27 cellular contexts compared by ENCODE assay signal in the genomic region with DNA sequence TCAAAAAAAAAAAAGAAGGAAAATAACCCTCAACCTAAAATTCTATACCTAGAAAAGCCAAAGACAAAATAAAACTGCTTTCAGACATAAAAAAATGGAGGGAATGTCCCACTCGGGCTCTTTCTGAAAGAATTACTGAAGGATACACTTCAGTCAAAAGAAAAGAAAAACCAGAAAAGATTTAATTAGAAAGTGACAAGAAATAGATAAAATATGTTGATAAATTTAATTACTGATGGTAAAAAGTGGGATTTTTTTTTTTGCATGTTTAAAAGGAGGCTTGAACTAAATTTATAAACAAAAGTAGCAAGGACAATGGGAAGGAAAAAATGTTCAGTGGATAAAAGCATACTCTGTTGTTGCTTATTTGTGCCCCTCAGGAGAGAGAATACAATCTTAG.
"Had no signal": no experiment of that assay in that cellular context is flagged by ENCODE, and none has a peak within 500 bp of the region (broad histone marks: within the 10 kb centered on the region; RNA-seq: fewer than 3 reads in every experiment).

No MANE protein-coding gene starts in this region.

- H3K36me3 Mint-ChIP-seq: naive B cell, type B pancreatic cell had no signal

- ATAC-seq: heart left ventricle; pancreas; right cardiac atrium; sciatic nerve; stimulated activated naive B cell treated with anti-CD40 and anti-IgM and Interleukin-4, amounts not matched to agents 10 μg/mL and 1 μg/mL and 100 μg/mL, for 72 hours; stimulated activated naive CD8-positive, alpha-beta T cell treated with anti-CD3 and anti-CD28 coated beads, Interleukin-15, amount 100 ng/mL, for 72 hours had no signal

- H3K27me3 Mint-ChIP-seq: naive B cell; stimulated activated naive B cell treated with anti-CD40 and anti-IgM and Interleukin-4, amounts not matched to agents 10 μg/mL and 1 μg/mL and 100 μg/mL, for 72 hours; stimulated activated naive CD8-positive, alpha-beta T cell treated with anti-CD3 and anti-CD28 coated beads, Interleukin-15, amount 100 ng/mL, for 72 hours; type B pancreatic cell had no signal

- H3K4me3 ChIP-seq: heart left ventricle, left ventricle myocardium inferior, lung, pancreas, prostate gland, skin epidermis, tibial nerve had no signal

- H3K36me3 ChIP-seq: heart left ventricle, left ventricle myocardium inferior, pancreas, prostate gland, tibial nerve had no signal

- H3K4me3 Mint-ChIP-seq: mesothelial cell of epicardium; naive B cell; nephron; neural crest cell; stimulated activated naive B cell treated with anti-CD40 and anti-IgM and Interleukin-4, amounts not matched to agents 10 μg/mL and 1 μg/mL and 100 μg/mL, for 72 hours; stimulated activated naive CD8-positive, alpha-beta T cell treated with anti-CD3 and anti-CD28 coated beads, Interleukin-15, amount 100 ng/mL, for 72 hours; type B pancreatic cell had no signal

- H3K9me3 Mint-ChIP-seq: naive B cell; neural crest cell; stimulated activated naive B cell treated with anti-CD40 and anti-IgM and Interleukin-4, amounts not matched to agents 10 μg/mL and 1 μg/mL and 100 μg/mL, for 72 hours; type B pancreatic cell had no signal

- DNase-seq: heart left ventricle; hypothalamus; islet precursor cell; left ventricle myocardium inferior; mesendoderm; naive B cell; nucleus accumbens; posterior cingulate gyrus; retina; right cardiac atrium; stimulated activated CD4-positive, alpha-beta T cell treated with anti-CD3 and anti-CD28 coated beads, Interleukin-12 subunit alpha, Interleukin-12 subunit beta, amount 100 ng/mL, for 4 hours; stimulated activated CD4-positive, alpha-beta T cell treated with anti-CD3 and anti-CD28 coated beads, Interleukin-15, amount 100 ng/mL, for 24 hours; stimulated activated CD4-positive, alpha-beta T cell treated with anti-CD3 and anti-CD28 coated beads, Interleukin-2, amount 100 ng/mL, for 24 hours; stimulated activated CD4-positive, alpha-beta T cell treated with anti-CD3 and anti-CD28 coated beads, Interleukin-4, amount 100 ng/mL, for 1 hour; stimulated activated naive B cell treated with anti-CD40 and anti-IgM and Interleukin-4, amounts not matched to agents 10 μg/mL and 1 μg/mL and 100 μg/mL, for 72 hours; stimulated activated naive CD8-positive, alpha-beta T cell treated with anti-CD3 and anti-CD28 coated beads, Interleukin-15, amount 100 ng/mL, for 72 hours; substantia nigra had no signal

- H3K27ac Mint-ChIP-seq: mesothelial cell of epicardium; nephron; stimulated activated naive B cell treated with anti-CD40 and anti-IgM and Interleukin-4, amounts not matched to agents 10 μg/mL and 1 μg/mL and 100 μg/mL, for 72 hours; stimulated activated naive CD8-positive, alpha-beta T cell treated with anti-CD3 and anti-CD28 coated beads, Interleukin-15, amount 100 ng/mL, for 72 hours; type B pancreatic cell had no signal

- H3K4me1 Mint-ChIP-seq: naive B cell; nephron; neural crest cell; stimulated activated naive CD8-positive, alpha-beta T cell treated with anti-CD3 and anti-CD28 coated beads, Interleukin-15, amount 100 ng/mL, for 72 hours had no signal

- H3K27me3 ChIP-seq: heart left ventricle, pancreas, tibial nerve had no signal
